ENCODE assay signal across 21 cellular contexts in the genomic region with DNA sequence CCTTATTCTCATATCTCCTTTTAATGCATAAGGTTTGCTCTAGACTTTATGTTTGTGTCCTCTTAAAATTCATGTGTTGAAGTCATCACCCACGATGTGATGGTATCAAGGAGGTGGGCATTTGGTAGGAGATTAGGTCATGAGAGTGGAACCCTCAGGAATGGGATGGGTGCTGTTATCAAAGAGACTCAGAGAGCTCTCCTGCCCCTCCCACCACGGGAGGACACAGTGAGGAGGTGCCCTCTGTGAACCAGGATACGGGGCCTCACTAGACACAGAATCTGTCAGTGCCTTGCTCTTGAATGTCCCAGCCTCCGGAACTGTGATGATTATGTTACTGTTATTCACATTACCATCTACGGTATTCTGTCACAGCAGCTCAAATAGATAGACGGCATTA.
"Had no signal": no experiment of that assay in that cellular context is flagged by ENCODE, and none has a peak within 500 bp of the region (broad histone marks: within the 10 kb centered on the region; RNA-seq: fewer than 3 reads in every experiment).

No MANE protein-coding gene starts in this region.

- H3K27ac Mint-ChIP-seq: mesothelial cell of epicardium; naive B cell; naive thymus-derived CD8-positive, alpha-beta T cell had no signal

- H3K36me3 ChIP-seq: esophagus muscularis mucosa, gastroesophageal sphincter, heart left ventricle, left lung, lower lobe of right lung had no signal

- H3K4me1 Mint-ChIP-seq: mesothelial cell of epicardium had no signal

- H3K4me3 Mint-ChIP-seq: mesothelial cell of epicardium; naive B cell; naive thymus-derived CD8-positive, alpha-beta T cell had no signal

- H3K9me3 ChIP-seq: esophagus muscularis mucosa, lower lobe of right lung had no signal

- DNase-seq: dermis blood vessel endothelial cell; dorsolateral prefrontal cortex; effector CD4-positive, alpha-beta T cell; effector memory CD4-positive, alpha-beta T cell; foreskin keratinocyte; heart left ventricle; hypothalamus; immature natural killer cell; left cardiac atrium; left lung; left ventricle myocardium superior; lower lobe of right lung; mesenchymal stem cell; mucosa of descending colon; naive B cell; naive thymus-derived CD8-positive, alpha-beta T cell had no signal

- ATAC-seq: foreskin keratinocyte; gastroesophageal sphincter; heart left ventricle; left cardiac atrium; left lung; left ventricle myocardium superior; lower lobe of right lung; mucosa of descending colon; naive thymus-derived CD8-positive, alpha-beta T cell had no signal

- H3K27me3 ChIP-seq: esophagus muscularis mucosa, foreskin keratinocyte, gastroesophageal sphincter, heart left ventricle, hepatocyte, left lung had no signal

- H3K4me1 ChIP-seq: esophagus muscularis mucosa, foreskin keratinocyte, gastroesophageal sphincter, heart left ventricle, left lung, lower lobe of right lung had no signal

- H2AFZ ChIP-seq: hepatocyte had no signal

- H3K36me3 Mint-ChIP-seq: mesothelial cell of epicardium; naive B cell; naive thymus-derived CD8-positive, alpha-beta T cell had no signal

- H3K27me3 Mint-ChIP-seq: naive B cell had no signal

- H3K79me2 ChIP-seq: hepatocyte had no signal

- H3K4me3 ChIP-seq: coronary artery, dorsolateral prefrontal cortex, esophagus muscularis mucosa, gastroesophageal sphincter, heart left ventricle, hepatocyte, left lung, lower lobe of right lung, mucosa of descending colon had no signal

- H3K4me2 ChIP-seq: hepatocyte had no signal
